18 cellular contexts compared by ENCODE assay signal in genomic region chr2:174924061-174924693, GRCh38.
"Had no signal": no experiment of that assay in that cellular context is flagged by ENCODE, and none has a peak within 500 bp of the region (broad histone marks: within the 10 kb centered on the region; RNA-seq: fewer than 3 reads in every experiment).

No MANE protein-coding gene starts in this region.

- H3K4me1 ChIP-seq: foreskin keratinocyte, left lung, lower lobe of right lung, pancreas, upper lobe of left lung had no signal

- H3K27ac ChIP-seq: foreskin keratinocyte, left lung, lower lobe of right lung, pancreas, upper lobe of left lung had no signal

- H3K36me3 ChIP-seq: left lung, lower lobe of right lung, pancreas, upper lobe of left lung had no signal

- H3K9me3 ChIP-seq: left lung, lower lobe of right lung, pancreas, upper lobe of left lung had no signal

- H3K27me3 ChIP-seq: foreskin keratinocyte, left lung, pancreas, upper lobe of left lung had no signal

- DNase-seq: cerebellar nuclear complex; erythroblast; foreskin keratinocyte; immature natural killer cell; left lung; lower lobe of right lung; midbrain; naive B cell; occipital lobe; pancreas; right cardiac atrium; small intestine; stimulated activated CD4-positive, alpha-beta T cell treated with anti-CD3 and anti-CD28 coated beads, Interleukin-12 subunit alpha, Interleukin-12 subunit beta, amount 100 ng/mL, for 4 hours; stimulated activated CD4-positive, alpha-beta T cell treated with anti-CD3 and anti-CD28 coated beads, Interleukin-2, amount 100 ng/mL, for 48 hours; stimulated activated naive CD4-positive, alpha-beta T cell treated with Interleukin-2 at 50 U/mL for 16 hours; upper lobe of left lung had no signal

- H3K4me3 ChIP-seq: left lung, lower lobe of right lung, pancreas, upper lobe of left lung had no signal

- FAIRE-seq: endothelial cell of umbilical vein, keratinocyte, pancreas had no signal

- ATAC-seq: foreskin keratinocyte, left lung, lower lobe of right lung, pancreas, right cardiac atrium had no signal
